13 cellular contexts compared by ENCODE assay signal in genomic region chr2:72220170-72220569, GRCh38.
DNase-seq lines count a peak whose midpoint lies in the region; ATAC-seq, FAIRE-seq and TF ChIP-seq lines count a peak whose summit lies in the region.
"Had no signal": no experiment of that assay in that cellular context is flagged by ENCODE, and none has a peak within 500 bp of the region (broad histone marks: within the 10 kb centered on the region; RNA-seq: fewer than 3 reads in every experiment).

No MANE protein-coding gene starts in this region.

- H3K4me3 ChIP-seq in GM12878 = no peak overlapping the region
- H3K4me3 ChIP-seq in osteoblast (ENCODE audit: insufficient read depth, low read length) = no peak overlapping the region
- H3K4me3 ChIP-seq: right atrium auricular region had no signal

- SMC1A ChIA-PET in GM12878 (lab: Charles Lee; ENCODE audit: uncharacterized antibody, unreplicated experiment) = interaction anchor here (1.1 kb wide), 1 partner anchor 12 kb away, joined by 3 read pairs; no protein-coding TSS in a partner anchor

- H2AFZ ChIP-seq in GM12878 (ENCODE audit: control insufficient read depth, low read depth, low read length) (no peak overlapping the region), osteoblast (ENCODE audit: low read length) (no peak overlapping the region)

- no peak overlapping the region for H3K9ac ChIP-seq in GM12878 (ENCODE audit: control insufficient read depth, insufficient read depth, low read length)

- DNase-seq in NCI-H1694 treated with DMSO at 0.1 percent for 48 hours (lab: John Stamatoyannopoulos, UW) (peak; percentile 8), NCI-H1694 (lab: John Stamatoyannopoulos, UW) (no peak), M059J (ENCODE audit: low read depth) (peak; percentile 25), GM12878 (ENCODE audit: low read depth, low spot score) (no peak), osteoblast (ENCODE audit: insufficient read length, low spot score, missing footprints) (no peak), dermis blood vessel endothelial cell (no peak)
- DNase-seq in activated CD8-positive, alpha-beta T cell treated with anti-CD3 and anti-CD28 coated beads for 36 hours = no peak
- DNase-seq: cortex of kidney; kidney glomerular epithelial cell; NCI-H510A treated with DMSO at 0.1 percent for 48 hours; stimulated activated naive CD8-positive, alpha-beta T cell treated with anti-CD3 and anti-CD28 coated beads, Interleukin-15, Interleukin-2, amounts not matched to agents 100 U/mL and 50 U/mL, for 24 hours had no signal

- WGBS in GM12878 (ENCODE audit: insufficient coverage, insufficient replicate concordance, low lambda C conversion rate, missing lambda C conversion rate) = 6% methylated on average over 2 of the region's 2 CpGs

- 0 out of 2 replicates have a peak, but pooled peaks have one; percentile 5 for TF ChIP-seq RAD21 in GM12878 (IDR thresholded peaks at IDR 0.05; ENCODE audit: insufficient read depth, low read depth, low read length)

- BruUV-seq in GM12878 (replicated peaks; lab: Mats Ljungman, UMichigan) = no TSS peak

- TF ChIP-seq EP300 in GM12878 (IDR thresholded peaks at IDR 0.05; ENCODE audit: borderline replicate concordance in 1 of 2, control insufficient read depth in 1 of 2, low read depth in 2 of 2, low read length in 2 of 2) = no peak

- POLR2A ChIA-PET in GM12878 (lab: Charles Lee) = no interaction called here
- POLR2A ChIA-PET in activated CD8-positive, alpha-beta T cell treated with anti-CD3 and anti-CD28 coated beads for 36 hours (lab: Charles Lee) = no interaction called here

- H4K20me1 ChIP-seq in GM12878 (ENCODE audit: control insufficient read depth, insufficient read depth) = no peaks in the 10 kb centered on the region
- H4K20me1 ChIP-seq in osteoblast (ENCODE audit: insufficient read depth, low read length) = no peaks in the 10 kb centered on the region

- H3K9me3 ChIP-seq in GM12878 (replicated peaks; ENCODE audit: control insufficient read depth, insufficient read depth, low read length) (no peaks in the 10 kb centered on the region), osteoblast (ENCODE audit: low read depth, low read length) (no peaks in the 10 kb centered on the region)
- H3K9me3 ChIP-seq: right atrium auricular region had no signal

- no peak for FAIRE-seq in GM12878 (lab: Jason Lieb, UNC)

- no peaks in the 10 kb centered on the region for H3K36me3 ChIP-seq in GM12878 (ENCODE audit: control insufficient read depth in 2 of 2, insufficient read depth in 2 of 2, low read length in 1 of 2)
- H3K36me3 ChIP-seq in osteoblast (ENCODE audit: insufficient read depth, low read length) = no peaks in the 10 kb centered on the region
- H3K36me3 ChIP-seq: right atrium auricular region had no signal

- in situ Hi-C loops in GM12878 (cut with MboI) = no loop called here

- peak; percentile 48; the same call in 2 of the 3 replicates for ATAC-seq in GM12878
- ATAC-seq in HG03097 (IDR thresholded peaks at IDR 0.05; ENCODE audit: low FRiP score, unreplicated experiment) = no peak
- no peak for ATAC-seq in activated CD8-positive, alpha-beta T cell treated with anti-CD3 and anti-CD28 coated beads for 36 hours
- ATAC-seq: stimulated activated naive CD8-positive, alpha-beta T cell treated with anti-CD3 and anti-CD28 coated beads, Interleukin-15, Interleukin-2, amounts not matched to agents 100 U/mL and 50 U/mL, for 24 hours had no signal

- H3K4me2 ChIP-seq in GM12878 (ENCODE audit: control insufficient read depth, insufficient read depth) = no peak overlapping the region
- no peak overlapping the region for H3K4me2 ChIP-seq in osteoblast (ENCODE audit: insufficient read depth, low read length)

- no peaks in the 10 kb centered on the region for H3K27me3 Mint-ChIP-seq in activated CD8-positive, alpha-beta T cell treated with anti-CD3 and anti-CD28 coated beads for 36 hours

- no peaks in the 10 kb centered on the region for H3K9me3 Mint-ChIP-seq in activated CD8-positive, alpha-beta T cell treated with anti-CD3 and anti-CD28 coated beads for 36 hours

- no peak for TF ChIP-seq POLR2A in GM12878 (IDR thresholded peaks at IDR 0.05; ENCODE audit: low read depth, low read length)

- RAD21 ChIA-PET in GM12878 (lab: Charles Lee; ENCODE audit: unreplicated experiment) = interaction anchor here (0.9 kb wide), 1 partner anchor 297 kb away, joined by 3 read pairs; no protein-coding TSS in a partner anchor

- H3K27ac ChIP-seq in GM12878 (ENCODE audit: control insufficient read depth, insufficient read depth) = no peak overlapping the region
- H3K27ac ChIP-seq in osteoblast (ENCODE audit: low read depth, low read length) = no peak overlapping the region
- H3K27ac ChIP-seq: right atrium auricular region had no signal

- CTCF ChIA-PET in GM12878 (lab: Yijun Ruan, JAX) = interaction anchor here (1.2 kb wide), 1 partner anchor 15 kb away, joined by 3 read pairs; no protein-coding TSS in a partner anchor
- CTCF ChIA-PET in activated CD8-positive, alpha-beta T cell treated with anti-CD3 and anti-CD28 coated beads for 36 hours (lab: Charles Lee) = no interaction called here

- no peaks in the 10 kb centered on the region for H3K4me1 ChIP-seq in GM12878 (ENCODE audit: control insufficient read depth, insufficient read depth, low read length)
- H3K4me1 ChIP-seq in osteoblast (ENCODE audit: insufficient read depth, low read length) = peaks cover 19% of the 10 kb centered on the region
- H3K4me1 ChIP-seq: right atrium auricular region had no signal

- H3K27me3 ChIP-seq in GM12878 (replicated peaks in 1 of 2; ENCODE audit: control insufficient read depth in 2 of 2, insufficient read depth in 2 of 2, low read length in 1 of 2) (no peaks in the 10 kb centered on the region), osteoblast (ENCODE audit: insufficient read depth, low read length) (no peaks in the 10 kb centered on the region)
- H3K27me3 ChIP-seq: right atrium auricular region had no signal

- no peaks in the 10 kb centered on the region for H3K79me2 ChIP-seq in GM12878 (ENCODE audit: control insufficient read depth, insufficient read depth, low read length)
- no peaks in the 10 kb centered on the region for H3K79me2 ChIP-seq in osteoblast (ENCODE audit: insufficient read depth, low read length)

- TF ChIP-seq CTCF in GM12878 (IDR thresholded peaks at IDR 0.05 in 2 of 3, conservative IDR thresholded peaks at IDR 0.05 in 1 of 3; ENCODE audit: control insufficient read depth in 2 of 3, extremely low read depth in 1 of 3, insufficient read depth in 1 of 3, low read depth in 3 of 3, low read length in 3 of 3) (peak; percentile 5 to 36 (median 20); a peak in 2 of 6 replicates), osteoblast (IDR thresholded peaks at IDR 0.05; ENCODE audit: extremely low read depth, low read depth, low read length) (peak; percentile 30)
- no peak for TF ChIP-seq CTCF in activated CD8-positive, alpha-beta T cell treated with anti-CD3 and anti-CD28 coated beads for 36 hours (IDR thresholded peaks at IDR 0.05)

- H3K36me3 Mint-ChIP-seq in activated CD8-positive, alpha-beta T cell treated with anti-CD3 and anti-CD28 coated beads for 36 hours (ENCODE audit: low read depth) = peaks cover 1% of the 10 kb centered on the region

- H3K4me1 Mint-ChIP-seq in activated CD8-positive, alpha-beta T cell treated with anti-CD3 and anti-CD28 coated beads for 36 hours (ENCODE audit: low read depth) = no peaks in the 10 kb centered on the region

- intact Hi-C loops in GM12878 (cut with micrococcal nuclease; ENCODE audit: unreplicated experiment) = no loop called here
- intact Hi-C loops in activated CD8-positive, alpha-beta T cell treated with anti-CD3 and anti-CD28 coated beads for 36 hours (cut with micrococcal nuclease) = no loop called here

- H3K4me3 Mint-ChIP-seq in activated CD8-positive, alpha-beta T cell treated with anti-CD3 and anti-CD28 coated beads for 36 hours = no peak overlapping the region

- H3K27ac Mint-ChIP-seq in activated CD8-positive, alpha-beta T cell treated with anti-CD3 and anti-CD28 coated beads for 36 hours = no peak overlapping the region

TF ChIP-seq in GM12878, 131 proteins besides CTCF, POLR2A, EP300 and RAD21:
- TF ChIP-seq ZSCAN29 (IDR thresholded peaks at IDR 0.05) (no peak), MEF2A (IDR thresholded peaks at IDR 0.05; ENCODE audit: insufficient read depth, low read depth, low read length) (no peak)
- TF ChIP-seq, protein P1, sequence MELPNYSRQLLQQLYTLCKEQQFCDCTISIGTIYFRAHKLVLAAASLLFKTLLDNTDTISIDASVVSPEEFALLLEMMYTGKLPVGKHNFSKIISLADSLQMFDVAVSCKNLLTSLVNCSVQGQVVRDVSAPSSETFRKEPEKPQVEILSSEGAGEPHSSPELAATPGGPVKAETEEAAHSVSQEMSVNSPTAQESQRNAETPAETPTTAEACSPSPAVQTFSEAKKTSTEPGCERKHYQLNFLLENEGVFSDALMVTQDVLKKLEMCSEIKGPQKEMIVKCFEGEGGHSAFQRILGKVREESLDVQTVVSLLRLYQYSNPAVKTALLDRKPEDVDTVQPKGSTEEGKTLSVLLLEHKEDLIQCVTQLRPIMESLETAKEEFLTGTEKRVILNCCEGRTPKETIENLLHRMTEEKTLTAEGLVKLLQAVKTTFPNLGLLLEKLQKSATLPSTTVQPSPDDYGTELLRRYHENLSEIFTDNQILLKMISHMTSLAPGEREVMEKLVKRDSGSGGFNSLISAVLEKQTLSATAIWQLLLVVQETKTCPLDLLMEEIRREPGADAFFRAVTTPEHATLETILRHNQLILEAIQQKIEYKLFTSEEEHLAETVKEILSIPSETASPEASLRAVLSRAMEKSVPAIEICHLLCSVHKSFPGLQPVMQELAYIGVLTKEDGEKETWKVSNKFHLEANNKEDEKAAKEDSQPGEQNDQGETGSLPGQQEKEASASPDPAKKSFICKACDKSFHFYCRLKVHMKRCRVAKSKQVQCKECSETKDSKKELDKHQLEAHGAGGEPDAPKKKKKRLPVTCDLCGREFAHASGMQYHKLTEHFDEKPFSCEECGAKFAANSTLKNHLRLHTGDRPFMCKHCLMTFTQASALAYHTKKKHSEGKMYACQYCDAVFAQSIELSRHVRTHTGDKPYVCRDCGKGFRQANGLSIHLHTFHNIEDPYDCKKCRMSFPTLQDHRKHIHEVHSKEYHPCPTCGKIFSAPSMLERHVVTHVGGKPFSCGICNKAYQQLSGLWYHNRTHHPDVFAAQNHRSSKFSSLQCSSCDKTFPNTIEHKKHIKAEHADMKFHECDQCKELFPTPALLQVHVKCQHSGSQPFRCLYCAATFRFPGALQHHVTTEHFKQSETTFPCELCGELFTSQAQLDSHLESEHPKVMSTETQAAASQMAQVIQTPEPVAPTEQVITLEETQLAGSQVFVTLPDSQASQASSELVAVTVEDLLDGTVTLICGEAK (IDR thresholded peaks at IDR 0.05; ENCODE audit: borderline replicate concordance) = no peak
TF ChIP-seq in GM12878: peak in this region for 0.

Comparison
In these comparisons a context has a peak if more than half of its experiments do, and no peak if none do; other contexts are left out.
1. DNase-seq: peak in NCI-H1694 treated with DMSO at 0.1 percent for 48 hours (single experiment) and M059J (single experiment); none in NCI-H1694 (single experiment), GM12878 (single experiment), osteoblast (single experiment), activated CD8-positive, alpha-beta T cell treated with anti-CD3 and anti-CD28 coated beads for 36 hours (single experiment) and dermis blood vessel endothelial cell (single experiment).